Comparison of ENCODE assay signal across 32 cellular contexts in the genomic region with DNA sequence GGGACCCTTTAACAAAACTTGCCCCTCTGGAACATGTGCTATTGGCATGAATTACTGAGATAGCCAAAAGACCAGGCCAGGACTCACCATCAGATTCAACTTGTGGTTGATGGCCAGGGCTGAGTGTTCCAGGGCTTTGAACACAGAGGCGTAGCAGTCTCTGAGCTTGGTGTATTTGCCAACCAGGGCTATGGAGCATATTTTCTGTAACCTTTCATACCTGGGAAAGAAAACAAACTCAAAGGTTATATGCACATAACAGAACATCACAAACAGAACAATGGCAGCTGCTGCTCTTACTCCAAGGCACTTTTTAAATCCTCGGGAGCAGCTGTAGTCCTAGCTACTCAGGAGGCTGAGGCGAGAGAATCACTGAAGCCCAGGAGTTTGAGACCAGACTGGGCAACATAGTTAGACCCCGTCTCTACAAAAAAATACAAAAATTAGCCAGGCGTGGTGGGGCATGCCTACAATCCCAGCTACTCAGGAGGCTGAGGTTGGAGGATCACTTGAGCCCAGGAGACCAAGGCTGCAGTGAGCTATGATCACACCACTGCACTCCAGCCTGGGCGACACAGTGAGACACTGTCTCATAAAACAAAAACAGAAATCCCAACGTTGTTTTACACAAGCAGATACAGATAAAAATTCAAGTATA. TPM values are rescaled to one million over a fixed set of nuclear protein-coding genes. Genes with fewer than 3 reads are reported as not detected.
A peak's percentile ranks its signal among the peaks of the same experiment; 100 is the strongest.
DNase-seq lines count a peak whose midpoint lies in the region; ATAC-seq, FAIRE-seq and TF ChIP-seq lines count a peak whose summit lies in the region.
"Had no signal": no experiment of that assay in that cellular context is flagged by ENCODE, and none has a peak within 500 bp of the region (broad histone marks: within the 10 kb centered on the region; RNA-seq: fewer than 3 reads in every experiment).

No MANE protein-coding gene starts in this region.

- H3K27me3 ChIP-seq in astrocyte (ENCODE audit: insufficient read depth, low read length) (no peaks in the 10 kb centered on the region), HepG2 (ENCODE audit: control insufficient read depth in 1 of 2, insufficient read depth in 2 of 2, low read length in 2 of 2) (no peaks in the 10 kb centered on the region), right lobe of liver (no peaks in the 10 kb centered on the region), left ventricle myocardium inferior (ENCODE audit: low read depth) (no peaks in the 10 kb centered on the region)
- H3K27me3 ChIP-seq: BE2C had no signal

- H3K9ac ChIP-seq in astrocyte (ENCODE audit: low read length) (no peak overlapping the region), HepG2 (ENCODE audit: insufficient read depth, low read depth, low read length) (no peak overlapping the region)
- H3K9ac ChIP-seq: BLaER1 had no signal

- no peak overlapping the region for H3K4me3 ChIP-seq in A549
- no peak overlapping the region for H3K4me3 ChIP-seq in astrocyte (ENCODE audit: insufficient read depth, low read depth, low read length)
- no peak overlapping the region for H3K4me3 ChIP-seq in HepG2 (replicated peaks in 1 of 3; ENCODE audit: insufficient read depth in 1 of 3, low read depth in 2 of 3, low read length in 3 of 3)
- H3K4me3 ChIP-seq in right lobe of liver: no peak overlapping the region
- no peak overlapping the region for H3K4me3 ChIP-seq in left ventricle myocardium inferior
- H3K4me3 ChIP-seq: BLaER1, GM12878 had no signal

- CTCF ChIA-PET in A549 (lab: Yijun Ruan, JAX): interaction anchor here (0.6 to 1.8 kb wide), 5 partner anchors 9 to 228 kb away, joined by 3 to 6 read pairs (median 4); no protein-coding TSS in a partner anchor
- CTCF ChIA-PET in HepG2 (lab: Yijun Ruan, JAX; ENCODE audit: low intra/inter-chr PET ratio, low total read pairs): no interaction called here

- FAIRE-seq in A549 (lab: Jason Lieb, UNC): peak; percentile 13
- peak; percentile 73 for FAIRE-seq in astrocyte (lab: Jason Lieb, UNC)
- peak; percentile 78 for FAIRE-seq in HepG2 (lab: Jason Lieb, UNC)
- FAIRE-seq: GM12878, GM12892, GM18507 had no signal

- no peak for TF ChIP-seq EP300 in A549 (IDR thresholded peaks at IDR 0.05)
- TF ChIP-seq EP300 in HepG2 (IDR thresholded peaks at IDR 0.05; ENCODE audit: low read depth in 2 of 2, low read length in 2 of 2): no peak
- TF ChIP-seq EP300 in HepG2 (CRISPR knock-in tag; IDR thresholded peaks at IDR 0.05; ENCODE audit: borderline replicate concordance): no peak

- BruUV-seq in HepG2 (replicated peaks; lab: Mats Ljungman, UMichigan): no TSS peak

- no peak for TF ChIP-seq CTCF in A549 (IDR thresholded peaks at IDR 0.05)
- no peak for TF ChIP-seq CTCF in astrocyte (IDR thresholded peaks at IDR 0.05; ENCODE audit: insufficient read depth, low read depth, low read length)
- TF ChIP-seq CTCF in HepG2 (CRISPR knock-in tag; IDR thresholded peaks at IDR 0.05): no peak
- no peak for TF ChIP-seq CTCF in right lobe of liver (IDR thresholded peaks at IDR 0.05)
- no peak for TF ChIP-seq CTCF in left ventricle myocardium inferior (IDR thresholded peaks at IDR 0.05; ENCODE audit: borderline replicate concordance)

- H3K36me3 Mint-ChIP-seq in astrocyte (ENCODE audit: low read depth, unreplicated experiment): peaks cover 2% of the 10 kb centered on the region
- peaks cover 11% of the 10 kb centered on the region for H3K36me3 Mint-ChIP-seq in effector memory CD8-positive, alpha-beta T cell (ENCODE audit: insufficient read depth)

- H3K36me3 ChIP-seq in astrocyte (ENCODE audit: insufficient read depth, low read length) (no peaks in the 10 kb centered on the region), HepG2 (replicated peaks in 1 of 2; ENCODE audit: control insufficient read depth in 1 of 2, insufficient read depth in 2 of 2, low read length in 2 of 2) (peaks cover 4 to 22% of the 10 kb centered on the region in 2 experiments; a peak in 4 of 5 replicates), right lobe of liver (no peaks in the 10 kb centered on the region), left ventricle myocardium inferior (peaks cover 34% of the 10 kb centered on the region)
- H3K36me3 ChIP-seq: BE2C had no signal

- POLR2A ChIA-PET in A549 (lab: Yijun Ruan, JAX) (no interaction called here), HepG2 (lab: Yijun Ruan, JAX) (no interaction called here)

- H4K20me1 ChIP-seq in astrocyte (ENCODE audit: insufficient read depth, low read length) (no peaks in the 10 kb centered on the region), HepG2 (ENCODE audit: insufficient read depth, low read length) (no peaks in the 10 kb centered on the region)

- no peak overlapping the region for H3K4me3 Mint-ChIP-seq in astrocyte (ENCODE audit: unreplicated experiment)
- H3K4me3 Mint-ChIP-seq in effector memory CD8-positive, alpha-beta T cell: no peak overlapping the region
- H3K4me3 Mint-ChIP-seq: CD14-positive monocyte; CD4-positive, alpha-beta memory T cell; CD4-positive, CD25-positive, alpha-beta regulatory T cell; CD8-positive, alpha-beta memory T cell had no signal

- H3K4me1 ChIP-seq in A549: no peaks in the 10 kb centered on the region
- H3K4me1 ChIP-seq in astrocyte (ENCODE audit: insufficient read depth, low read length): no peaks in the 10 kb centered on the region
- peaks cover 19% of the 10 kb centered on the region for H3K4me1 ChIP-seq in HepG2 (ENCODE audit: insufficient read depth, low read length)
- H3K4me1 ChIP-seq in right lobe of liver: no peaks in the 10 kb centered on the region
- no peaks in the 10 kb centered on the region for H3K4me1 ChIP-seq in left ventricle myocardium inferior
- H3K4me1 ChIP-seq: BE2C, BLaER1 had no signal

- H3K79me2 ChIP-seq in astrocyte (ENCODE audit: insufficient read depth, low read length) (no peaks in the 10 kb centered on the region), HepG2 (ENCODE audit: insufficient read depth, low read length) (no peaks in the 10 kb centered on the region)

- TF ChIP-seq RAD21 in A549 (conservative IDR thresholded peaks at IDR 0.05 in 1 of 2, IDR thresholded peaks at IDR 0.05 in 1 of 2) (no peak), HepG2 (CRISPR knock-in tag; IDR thresholded peaks at IDR 0.05) (no peak)

- no peak overlapping the region for H3K27ac Mint-ChIP-seq in astrocyte (ENCODE audit: unreplicated experiment)
- H3K27ac Mint-ChIP-seq in effector memory CD8-positive, alpha-beta T cell: no peak overlapping the region
- H3K27ac Mint-ChIP-seq: CD4-positive, alpha-beta memory T cell; CD4-positive, CD25-positive, alpha-beta regulatory T cell; CD8-positive, alpha-beta memory T cell had no signal

- no peaks in the 10 kb centered on the region for H3K9me3 ChIP-seq in A549
- H3K9me3 ChIP-seq in astrocyte (ENCODE audit: insufficient read depth, low read depth, low read length): no peaks in the 10 kb centered on the region
- no peaks in the 10 kb centered on the region for H3K9me3 ChIP-seq in HepG2 (ENCODE audit: low read length)
- H3K9me3 ChIP-seq in right lobe of liver: no peaks in the 10 kb centered on the region
- H3K9me3 ChIP-seq in left ventricle myocardium inferior (replicated peaks): no peaks in the 10 kb centered on the region
- H3K9me3 ChIP-seq: BE2C, BLaER1 had no signal

- DNase-seq in A549 (ENCODE audit: low read depth in 1 of 2, low spot score in 1 of 2) (no peak), astrocyte (ENCODE audit: low read depth) (no peak), HepG2 (ENCODE audit: low spot score) (peak; percentile 30), right lobe of liver (peak in 1 of 3 donors; percentile 50), NCI-H524 treated with DMSO at 0.1 percent for 48 hours (lab: John Stamatoyannopoulos, UW) (no peak), left ventricle myocardium inferior (no peak)
- no peak for DNase-seq in effector memory CD8-positive, alpha-beta T cell
- DNase-seq: ACHN; BE2C; C1 segment of cervical spinal cord; CD4-positive, alpha-beta memory T cell; CD4-positive, CD25-positive, alpha-beta regulatory T cell; CD8-positive, alpha-beta memory T cell; COR-L47; DMS 273 treated with DMSO at 0.1 percent for 48 hours; DMS153; DMS53; DMS79; DND-41; EL; GDM1 had no signal

- no peak for TF ChIP-seq POLR2A in A549 (IDR thresholded peaks at IDR 0.05; ENCODE audit: low read length)
- no peak for TF ChIP-seq POLR2A in HepG2 (IDR thresholded peaks at IDR 0.05; ENCODE audit: insufficient read depth in 1 of 2, low read depth in 2 of 2, low read length in 2 of 2)
- TF ChIP-seq POLR2A in right lobe of liver (IDR thresholded peaks at IDR 0.05): no peak

- H3K27ac ChIP-seq in A549: no peak overlapping the region
- H3K27ac ChIP-seq in astrocyte (ENCODE audit: low read depth, low read length): no peak overlapping the region
- peak overlapping the region; percentile 57 for H3K27ac ChIP-seq in HepG2 (ENCODE audit: extremely low read length, insufficient read depth, low read length)
- peak overlapping the region in 2 of 3 donors; percentile 27 to 60 for H3K27ac ChIP-seq in right lobe of liver
- H3K27ac ChIP-seq in left ventricle myocardium inferior (replicated peaks): no peak overlapping the region
- H3K27ac ChIP-seq: 22Rv1, BLaER1 had no signal

- in situ Hi-C loops in HepG2 (cut with HindIII; ENCODE audit: extremely low pct_ligation_motif_present, low pct_unique_long_range_greater_than_20kb): no loop called here

- intact Hi-C loops in HepG2 (cut with micrococcal nuclease; ENCODE audit: unreplicated experiment): no loop called here
- intact Hi-C loops in right lobe of liver (cut with DNase I): no loop called here
- intact Hi-C loops in left ventricle myocardium inferior (cut with micrococcal nuclease): no loop called here

- H3K9me3 Mint-ChIP-seq in astrocyte (ENCODE audit: unreplicated experiment): no peaks in the 10 kb centered on the region
- no peaks in the 10 kb centered on the region for H3K9me3 Mint-ChIP-seq in effector memory CD8-positive, alpha-beta T cell
- H3K9me3 Mint-ChIP-seq: CD14-positive monocyte; CD4-positive, alpha-beta memory T cell; CD8-positive, alpha-beta memory T cell had no signal

- no peak for ATAC-seq in A549
- ATAC-seq in HepG2: peak; percentile 98
- peak; percentile 85 to 98 (median 92) for ATAC-seq in right lobe of liver
- ATAC-seq in effector memory CD8-positive, alpha-beta T cell (replicated peaks): no peak
- ATAC-seq: GM12878 had no signal

- no peaks in the 10 kb centered on the region for H3K27me3 Mint-ChIP-seq in astrocyte (ENCODE audit: low read depth, unreplicated experiment)
- no peaks in the 10 kb centered on the region for H3K27me3 Mint-ChIP-seq in effector memory CD8-positive, alpha-beta T cell
- H3K27me3 Mint-ChIP-seq: CD4-positive, alpha-beta memory T cell; CD4-positive, CD25-positive, alpha-beta regulatory T cell had no signal

- no peak overlapping the region for H2AFZ ChIP-seq in astrocyte (ENCODE audit: low read depth, low read length)
- no peak overlapping the region for H2AFZ ChIP-seq in HepG2 (ENCODE audit: low read length)

- 93% methylated on average over 7 of the region's 7 CpGs for WGBS in A549 (ENCODE audit: missing lambda C conversion rate)
- 51% methylated on average over 7 of the region's 7 CpGs for WGBS in HepG2 (ENCODE audit: low lambda C conversion rate)
- 57% methylated on average over 7 of the region's 7 CpGs for WGBS in right lobe of liver (ENCODE audit: insufficient coverage, low coverage, low lambda C conversion rate, missing lambda C conversion rate)

- no peaks in the 10 kb centered on the region for H3K4me1 Mint-ChIP-seq in astrocyte (ENCODE audit: low read depth, unreplicated experiment)
- no peaks in the 10 kb centered on the region for H3K4me1 Mint-ChIP-seq in effector memory CD8-positive, alpha-beta T cell (ENCODE audit: low read depth in 2 of 2)
- H3K4me1 Mint-ChIP-seq: CD14-positive monocyte; CD4-positive, alpha-beta memory T cell; CD4-positive, CD25-positive, alpha-beta regulatory T cell; CD8-positive, alpha-beta memory T cell had no signal

- H3K4me2 ChIP-seq in A549: no peak overlapping the region
- H3K4me2 ChIP-seq in astrocyte (ENCODE audit: low read length): no peak overlapping the region
- H3K4me2 ChIP-seq in HepG2 (ENCODE audit: low read depth, low read length): no peak overlapping the region
- H3K4me2 ChIP-seq: BLaER1 had no signal

RNA-seq across cellular contexts. Expression of a gene that starts 29.3 kb away (rescaled TPM):
- polyA plus RNA-seq in A549 (2011; rRNA removed) (16.8 and 18.5 TPM in 2 replicates), A549 (2017; fragmentation: RNase III; extraction: RNeasy Plus Mini Kit Qiagen cat#74134 plus additional on column Dnase treatment) (10.8 to 11.5 TPM (median 11.1 TPM) in 3 replicates), HepG2 (2011; rRNA removed) (8.3 and 10.3 TPM in 2 replicates)
- 3.5 and 3.8 TPM in 2 replicates for polyA plus RNA-seq in A549 (2012; cell fraction: cytosol; rRNA removed)
- polyA plus RNA-seq in A549 (2012; cell fraction: nucleus; rRNA removed): 4.4 and 7.5 TPM in 2 replicates
- 13.9 TPM in 2 replicates for polyA minus RNA-seq in A549 (2011; rRNA and poly(A)+ RNA removed)
- total RNA-seq in astrocyte (10.8 and 11.4 TPM in 2 replicates), HepG2 (2016; rRNA removed; fragmentation: Illumina TruSeq; extraction: Trizol) (26.1 and 32.2 TPM in 2 replicates), right lobe of liver (10 to 100 TPM in 1 of 6 experiments, 1 to 10 TPM in 5; 5.0 to 10.3 (median 8.8) TPM), left ventricle myocardium inferior (4.9 TPM)
- total RNA-seq in HepG2 (2016; cell fraction: cytosol; rRNA removed; fragmentation: Illumina TruSeq; extraction: Trizol; ENCODE audit: low read depth): 5.7 and 7.5 TPM in 2 replicates
- 23.8 and 33.8 TPM in 2 replicates for total RNA-seq in HepG2 (2016; cell fraction: insoluble cytoplasmic fraction; rRNA removed; fragmentation: Illumina TruSeq; extraction: Trizol)
- total RNA-seq in HepG2 (2016; cell fraction: membrane; rRNA removed; fragmentation: Illumina TruSeq; extraction: Trizol): 10.1 and 10.8 TPM in 2 replicates
- total RNA-seq in HepG2 (2016; cell fraction: nucleus; rRNA removed; fragmentation: Illumina TruSeq; extraction: Trizol): 23.4 and 23.8 TPM in 2 replicates
- 5.8 and 7.1 TPM in 2 replicates for polyA plus RNA-seq in HepG2 (2011; cell fraction: cytosol; rRNA removed)
- 7.3 and 8.8 TPM in 2 replicates for polyA plus RNA-seq in HepG2 (2011; cell fraction: nucleus; rRNA removed)
- 11.7 and 14.7 TPM in 2 replicates for polyA plus RNA-seq in HepG2 (2012)
- 2.5 TPM in 2 replicates for polyA plus RNA-seq in HepG2 (2016; cell fraction: cytosol; fragmentation: Illumina TruSeq; extraction: Trizol; ENCODE audit: low read depth)
- 26.9 and 27.1 TPM in 2 replicates for polyA plus RNA-seq in HepG2 (2016; cell fraction: insoluble cytoplasmic fraction; fragmentation: Illumina TruSeq; extraction: Trizol; ENCODE audit: low read depth)
- polyA plus RNA-seq in HepG2 (2016; cell fraction: membrane; fragmentation: Illumina TruSeq; extraction: Trizol; ENCODE audit: low read depth): 6.7 and 8.0 TPM in 2 replicates
- 34.0 and 40.8 TPM in 2 replicates for polyA plus RNA-seq in HepG2 (2016; cell fraction: nucleus; fragmentation: Illumina TruSeq; extraction: Trizol; ENCODE audit: insufficient read depth, low read depth)
- 10.5 and 22.3 TPM in 2 replicates for polyA minus RNA-seq in HepG2 (2011; rRNA and poly(A)+ RNA removed; ENCODE audit: low replicate concordance)
- 11.4 and 11.9 TPM in 2 replicates for polyA minus RNA-seq in HepG2 (2011; cell fraction: cytosol; rRNA and poly(A)+ RNA removed)
- polyA minus RNA-seq in HepG2 (2011; cell fraction: nucleus; rRNA and poly(A)+ RNA removed): 21.0 and 28.7 TPM in 2 replicates

RNA-seq across cellular contexts. Expression of a gene that starts 33.2 kb away (rescaled TPM):
- not detected in 2 replicates for polyA plus RNA-seq in A549 (2011; rRNA removed)
- polyA plus RNA-seq in A549 (2012; cell fraction: cytosol; rRNA removed): not detected in 2 replicates
- polyA plus RNA-seq in A549 (2012; cell fraction: nucleus; rRNA removed): not detected in 2 replicates
- polyA plus RNA-seq in A549 (2017; fragmentation: RNase III; extraction: RNeasy Plus Mini Kit Qiagen cat#74134 plus additional on column Dnase treatment): not detected in 3 replicates
- polyA minus RNA-seq in A549 (2011; rRNA and poly(A)+ RNA removed): not detected in 2 replicates
- total RNA-seq in astrocyte: not detected in 2 replicates
- not detected in 2 replicates for total RNA-seq in HepG2 (2016; rRNA removed; fragmentation: Illumina TruSeq; extraction: Trizol)
- total RNA-seq in HepG2 (2016; cell fraction: cytosol; rRNA removed; fragmentation: Illumina TruSeq; extraction: Trizol; ENCODE audit: low read depth): not detected in 2 replicates
- total RNA-seq in HepG2 (2016; cell fraction: insoluble cytoplasmic fraction; rRNA removed; fragmentation: Illumina TruSeq; extraction: Trizol): not detected in 2 replicates
- not detected in 2 replicates for total RNA-seq in HepG2 (2016; cell fraction: membrane; rRNA removed; fragmentation: Illumina TruSeq; extraction: Trizol)
- total RNA-seq in HepG2 (2016; cell fraction: nucleus; rRNA removed; fragmentation: Illumina TruSeq; extraction: Trizol): not detected in 2 replicates
- polyA plus RNA-seq in HepG2 (2011; rRNA removed): not detected in 2 replicates
- not detected in 2 replicates for polyA plus RNA-seq in HepG2 (2011; cell fraction: cytosol; rRNA removed)
- not detected in 2 replicates for polyA plus RNA-seq in HepG2 (2011; cell fraction: nucleus; rRNA removed)
- polyA plus RNA-seq in HepG2 (2012): not detected in 2 replicates
- not detected in 2 replicates for polyA plus RNA-seq in HepG2 (2016; cell fraction: cytosol; fragmentation: Illumina TruSeq; extraction: Trizol; ENCODE audit: low read depth)
- polyA plus RNA-seq in HepG2 (2016; cell fraction: insoluble cytoplasmic fraction; fragmentation: Illumina TruSeq; extraction: Trizol; ENCODE audit: low read depth): not detected in 2 replicates
- not detected in 2 replicates for polyA plus RNA-seq in HepG2 (2016; cell fraction: membrane; fragmentation: Illumina TruSeq; extraction: Trizol; ENCODE audit: low read depth)
- polyA plus RNA-seq in HepG2 (2016; cell fraction: nucleus; fragmentation: Illumina TruSeq; extraction: Trizol; ENCODE audit: insufficient read depth, low read depth): not detected in 2 replicates
- polyA minus RNA-seq in HepG2 (2011; rRNA and poly(A)+ RNA removed; ENCODE audit: low replicate concordance): not detected in 2 replicates
- not detected in 2 replicates for polyA minus RNA-seq in HepG2 (2011; cell fraction: cytosol; rRNA and poly(A)+ RNA removed)
- not detected in 2 replicates for polyA minus RNA-seq in HepG2 (2011; cell fraction: nucleus; rRNA and poly(A)+ RNA removed)
- not detected for total RNA-seq in right lobe of liver
- not detected for total RNA-seq in left ventricle myocardium inferior
- total RNA-seq: A172; A673; CD4-positive, alpha-beta memory T cell; CD4-positive, CD25-positive, alpha-beta regulatory T cell; CD8-positive, alpha-beta memory T cell; Daoy; G401; GM12878 had no signal
- polyA plus RNA-seq: AG04450; CD14-positive monocyte; CD4-positive, alpha-beta memory T cell; CD4-positive, CD25-positive, alpha-beta regulatory T cell; CD8-positive, alpha-beta memory T cell; GM12878 had no signal

RNA-seq across cellular contexts. Expression of a gene that starts 36.3 kb away (rescaled TPM):
- 15.7 and 18.9 TPM in 2 replicates for polyA plus RNA-seq in A549 (2011; rRNA removed)
- 7.6 and 7.7 TPM in 2 replicates for polyA plus RNA-seq in A549 (2012; cell fraction: cytosol; rRNA removed)
- 2.5 and 4.1 TPM in 2 replicates for polyA plus RNA-seq in A549 (2012; cell fraction: nucleus; rRNA removed)
- polyA plus RNA-seq in A549 (2017; fragmentation: RNase III; extraction: RNeasy Plus Mini Kit Qiagen cat#74134 plus additional on column Dnase treatment): 20.6 to 21.1 TPM (median 20.9 TPM) in 3 replicates
- polyA minus RNA-seq in A549 (2011; rRNA and poly(A)+ RNA removed): 8.1 and 9.6 TPM in 2 replicates
- 35.5 and 39.2 TPM in 2 replicates for total RNA-seq in astrocyte
- total RNA-seq in HepG2 (2016; rRNA removed; fragmentation: Illumina TruSeq; extraction: Trizol): 18.5 and 25.3 TPM in 2 replicates
- total RNA-seq in HepG2 (2016; cell fraction: cytosol; rRNA removed; fragmentation: Illumina TruSeq; extraction: Trizol; ENCODE audit: low read depth): 1.8 and 2.4 TPM in 2 replicates
- total RNA-seq in HepG2 (2016; cell fraction: insoluble cytoplasmic fraction; rRNA removed; fragmentation: Illumina TruSeq; extraction: Trizol): 17.7 and 30.0 TPM in 2 replicates
- total RNA-seq in HepG2 (2016; cell fraction: membrane; rRNA removed; fragmentation: Illumina TruSeq; extraction: Trizol): 6.9 and 7.3 TPM in 2 replicates
- 10.0 and 11.8 TPM in 2 replicates for total RNA-seq in HepG2 (2016; cell fraction: nucleus; rRNA removed; fragmentation: Illumina TruSeq; extraction: Trizol)
- polyA plus RNA-seq in HepG2 (2011; rRNA removed): 4.3 and 4.9 TPM in 2 replicates
- 4.1 and 4.7 TPM in 2 replicates for polyA plus RNA-seq in HepG2 (2011; cell fraction: cytosol; rRNA removed)
- 1.4 and 2.1 TPM in 2 replicates for polyA plus RNA-seq in HepG2 (2011; cell fraction: nucleus; rRNA removed)
- 9.0 and 13.4 TPM in 2 replicates for polyA plus RNA-seq in HepG2 (2012)
- polyA plus RNA-seq in HepG2 (2016; cell fraction: cytosol; fragmentation: Illumina TruSeq; extraction: Trizol; ENCODE audit: low read depth): 2.0 and 2.2 TPM in 2 replicates
- 29.4 TPM in 2 replicates for polyA plus RNA-seq in HepG2 (2016; cell fraction: insoluble cytoplasmic fraction; fragmentation: Illumina TruSeq; extraction: Trizol; ENCODE audit: low read depth)
- polyA plus RNA-seq in HepG2 (2016; cell fraction: membrane; fragmentation: Illumina TruSeq; extraction: Trizol; ENCODE audit: low read depth): 4.6 and 4.9 TPM in 2 replicates
- polyA plus RNA-seq in HepG2 (2016; cell fraction: nucleus; fragmentation: Illumina TruSeq; extraction: Trizol; ENCODE audit: insufficient read depth, low read depth): 10.1 and 12.0 TPM in 2 replicates
- polyA minus RNA-seq in HepG2 (2011; rRNA and poly(A)+ RNA removed; ENCODE audit: low replicate concordance): 3.2 and 10.1 TPM in 2 replicates
- 3.6 and 4.2 TPM in 2 replicates for polyA minus RNA-seq in HepG2 (2011; cell fraction: cytosol; rRNA and poly(A)+ RNA removed)
- 5.7 and 5.9 TPM in 2 replicates for polyA minus RNA-seq in HepG2 (2011; cell fraction: nucleus; rRNA and poly(A)+ RNA removed)
- total RNA-seq in right lobe of liver: 10 to 100 TPM; 22.5 to 35.7 (median 29.5) TPM
- 18.1 TPM for total RNA-seq in left ventricle myocardium inferior

Comparison
In these comparisons a context has a peak if more than half of its experiments do, and no peak if none do; other contexts are left out.
1. ATAC-seq: peak in HepG2 (single experiment) and right lobe of liver (4 of 4); none in A549 (0 of 2) and effector memory CD8-positive, alpha-beta T cell (single experiment).
2. H3K27ac ChIP-seq: peak in HepG2 (single experiment) and right lobe of liver (2 of 3); none in A549 (0 of 2), astrocyte (single experiment) and left ventricle myocardium inferior (single experiment).